Comparison of ENCODE assay signal across 1 cellular context in the genomic region with DNA sequence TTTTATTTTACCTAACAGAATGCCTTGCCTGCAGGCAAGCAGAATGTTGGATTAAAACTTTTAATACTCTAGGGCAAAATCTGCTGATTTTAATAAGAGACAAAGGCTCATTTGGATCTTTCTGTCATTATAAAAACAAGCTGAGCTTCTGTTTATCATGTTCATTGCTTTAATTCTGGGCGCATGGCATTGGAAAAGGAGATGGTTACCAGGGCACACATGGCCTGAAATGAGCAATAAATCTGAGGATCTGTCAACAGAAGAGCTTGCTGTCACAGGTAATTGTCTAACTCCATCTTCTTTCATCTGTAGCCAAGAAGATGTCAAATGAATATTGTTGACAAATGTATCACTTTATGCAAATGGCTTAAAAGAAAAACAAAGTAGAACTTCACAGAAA.
TF ChIP-seq lines count a peak whose summit lies in the region.

No MANE protein-coding gene starts in this region.

TF ChIP-seq in SK-N-SH, 30 proteins besides CTCF, POLR2A, EP300 and RAD21 (continued from another document):
- TF ChIP-seq, protein P1, sequence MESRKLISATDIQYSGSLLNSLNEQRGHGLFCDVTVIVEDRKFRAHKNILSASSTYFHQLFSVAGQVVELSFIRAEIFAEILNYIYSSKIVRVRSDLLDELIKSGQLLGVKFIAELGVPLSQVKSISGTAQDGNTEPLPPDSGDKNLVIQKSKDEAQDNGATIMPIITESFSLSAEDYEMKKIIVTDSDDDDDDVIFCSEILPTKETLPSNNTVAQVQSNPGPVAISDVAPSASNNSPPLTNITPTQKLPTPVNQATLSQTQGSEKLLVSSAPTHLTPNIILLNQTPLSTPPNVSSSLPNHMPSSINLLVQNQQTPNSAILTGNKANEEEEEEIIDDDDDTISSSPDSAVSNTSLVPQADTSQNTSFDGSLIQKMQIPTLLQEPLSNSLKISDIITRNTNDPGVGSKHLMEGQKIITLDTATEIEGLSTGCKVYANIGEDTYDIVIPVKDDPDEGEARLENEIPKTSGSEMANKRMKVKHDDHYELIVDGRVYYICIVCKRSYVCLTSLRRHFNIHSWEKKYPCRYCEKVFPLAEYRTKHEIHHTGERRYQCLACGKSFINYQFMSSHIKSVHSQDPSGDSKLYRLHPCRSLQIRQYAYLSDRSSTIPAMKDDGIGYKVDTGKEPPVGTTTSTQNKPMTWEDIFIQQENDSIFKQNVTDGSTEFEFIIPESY (IDR thresholded peaks at IDR 0.05; ENCODE audit: borderline replicate concordance, low read depth) = no peak
- peak; percentile 30; the same call in 1 of the 2 replicates for TF ChIP-seq TCF12 (IDR thresholded peaks at IDR 0.05)
- no peak for TF ChIP-seq RFX5 (IDR thresholded peaks at IDR 0.05; ENCODE audit: low read length)
- TF ChIP-seq IRF3 (IDR thresholded peaks at IDR 0.05; ENCODE audit: low read depth, low read length) = no peak
- TF ChIP-seq FOXJ3 (CRISPR knock-in tag; IDR thresholded peaks at IDR 0.05) = peak; percentile 48; the same call in 1 of the 2 replicates
- peak; percentile 86 for TF ChIP-seq MXI1 (IDR thresholded peaks at IDR 0.05; ENCODE audit: low read depth, low read length)
- TF ChIP-seq EZH2phosphoT487 (IDR thresholded peaks at IDR 0.05; ENCODE audit: borderline replicate concordance, low read depth) = no peak
- TF ChIP-seq RXRA (IDR thresholded peaks at IDR 0.05; ENCODE audit: borderline replicate concordance, low read depth) = no peak
- no peak for TF ChIP-seq YY1 (IDR thresholded peaks at IDR 0.05; ENCODE audit: low read depth)
- no peak for TF ChIP-seq SMC3 (IDR thresholded peaks at IDR 0.05; ENCODE audit: low read depth, low read length)
- TF ChIP-seq RCOR1 (IDR thresholded peaks at IDR 0.05; ENCODE audit: low read length) = peak; percentile 78; the same call in 1 of the 2 replicates
- no peak for TF ChIP-seq FOXM1 (IDR thresholded peaks at IDR 0.05; ENCODE audit: low read depth)
- TF ChIP-seq NRF1 (IDR thresholded peaks at IDR 0.05; ENCODE audit: low read depth, low read length) = no peak
